In the genomic region with DNA sequence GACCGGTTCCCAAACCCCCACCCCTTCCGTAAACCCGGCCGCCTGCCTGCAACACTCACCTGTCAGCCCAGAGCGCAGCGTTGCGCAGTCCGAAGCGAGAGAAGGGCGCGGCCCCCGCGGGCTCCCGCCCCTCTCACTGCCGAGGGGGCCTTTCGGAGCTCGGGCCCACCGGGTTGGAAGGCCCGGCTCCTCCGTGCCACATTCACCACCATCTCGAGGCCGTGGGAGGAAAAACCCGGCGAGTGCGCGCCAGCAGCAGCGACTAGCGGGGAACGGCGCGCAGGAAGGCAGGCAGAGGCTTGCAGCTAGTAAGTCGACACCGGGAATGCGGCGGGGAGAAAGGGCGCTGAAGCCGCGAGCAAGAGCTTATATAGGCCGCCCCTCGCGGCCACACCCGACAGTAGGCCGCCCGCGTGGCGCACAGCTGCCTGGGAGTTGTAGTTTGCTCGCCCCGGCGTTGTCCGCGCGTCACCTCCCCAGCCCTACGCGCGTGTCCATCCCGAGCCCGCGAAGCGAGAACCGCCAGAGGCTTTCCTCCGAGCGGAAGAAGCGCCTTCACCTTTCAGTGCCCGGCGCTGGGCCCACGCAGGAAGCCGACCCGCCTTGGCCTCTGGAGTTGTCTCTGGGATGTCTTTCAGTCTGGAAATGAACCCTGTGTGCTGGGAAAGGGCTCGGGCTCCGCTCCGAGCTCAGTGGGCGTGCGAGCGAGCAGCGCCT, we compare ENCODE assay signal across 1 cellular context.
A peak's percentile ranks its signal among the peaks of the same experiment; 100 is the strongest.
TF ChIP-seq lines count a peak whose summit lies in the region.

No MANE protein-coding gene starts in this region.

TF ChIP-seq in HepG2, 621 proteins besides CTCF, POLR2A, EP300 and RAD21 (continued from another document and continues in another):
- TF ChIP-seq, protein P1, sequence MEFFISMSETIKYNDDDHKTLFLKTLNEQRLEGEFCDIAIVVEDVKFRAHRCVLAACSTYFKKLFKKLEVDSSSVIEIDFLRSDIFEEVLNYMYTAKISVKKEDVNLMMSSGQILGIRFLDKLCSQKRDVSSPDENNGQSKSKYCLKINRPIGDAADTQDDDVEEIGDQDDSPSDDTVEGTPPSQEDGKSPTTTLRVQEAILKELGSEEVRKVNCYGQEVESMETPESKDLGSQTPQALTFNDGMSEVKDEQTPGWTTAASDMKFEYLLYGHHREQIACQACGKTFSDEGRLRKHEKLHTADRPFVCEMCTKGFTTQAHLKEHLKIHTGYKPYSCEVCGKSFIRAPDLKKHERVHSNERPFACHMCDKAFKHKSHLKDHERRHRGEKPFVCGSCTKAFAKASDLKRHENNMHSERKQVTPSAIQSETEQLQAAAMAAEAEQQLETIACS (CRISPR knock-in tag; IDR thresholded peaks at IDR 0.05): peak; percentile 86
- TF ChIP-seq ZNF225 (CRISPR knock-in tag; IDR thresholded peaks at IDR 0.05) (peak; percentile 46), NFE2L2 (IDR thresholded peaks at IDR 0.05; ENCODE audit: low read length) (no peak), BHLHE40 (IDR thresholded peaks at IDR 0.05; ENCODE audit: low read length) (no peak; the same call in 1 of the 2 replicates), KLF13 (CRISPR knock-in tag; IDR thresholded peaks at IDR 0.05) (no peak; the same call in 1 of the 2 replicates), KMT2A (CRISPR knock-in tag; IDR thresholded peaks at IDR 0.05) (peak; percentile 89), ZNF124 (CRISPR knock-in tag; IDR thresholded peaks at IDR 0.05) (peak; percentile 88), ZNF567 (CRISPR knock-in tag; IDR thresholded peaks at IDR 0.05; ENCODE audit: borderline replicate concordance) (peak; percentile 54; the same call in 1 of the 2 replicates), ZBTB3 (CRISPR knock-in tag; IDR thresholded peaks at IDR 0.05; ENCODE audit: borderline replicate concordance, low read depth) (peak; percentile 66; the same call in 1 of the 2 replicates), HNRNPH1 (optimal IDR thresholded peaks at IDR 0.05; ENCODE audit: low read depth, low read length) (no peak), ZNF44 (CRISPR knock-in tag; IDR thresholded peaks at IDR 0.05) (no peak), FLYWCH1 (CRISPR knock-in tag; IDR thresholded peaks at IDR 0.05) (no peak), HNRNPLL (IDR thresholded peaks at IDR 0.05; ENCODE audit: low read depth, low read length, poor library complexity, severe bottlenecking) (peak; percentile 75), SAFB2 (CRISPR knock-in tag; IDR thresholded peaks at IDR 0.05; ENCODE audit: borderline replicate concordance, low read depth) (peak; percentile 90), RARG (CRISPR knock-in tag; IDR thresholded peaks at IDR 0.05; ENCODE audit: low read depth) (peak; percentile 66; the same call in 1 of the 2 replicates), REPIN1 (CRISPR knock-in tag; IDR thresholded peaks at IDR 0.05; ENCODE audit: borderline replicate concordance, low read depth) (peak; percentile 89), ZNF772 (CRISPR knock-in tag; IDR thresholded peaks at IDR 0.05) (peak; percentile 76), ZNF326 (CRISPR knock-in tag; IDR thresholded peaks at IDR 0.05; ENCODE audit: borderline replicate concordance) (no peak), CENPT (CRISPR knock-in tag; IDR thresholded peaks at IDR 0.05; ENCODE audit: low read depth) (peak; percentile 86), ZNF674 (CRISPR knock-in tag; IDR thresholded peaks at IDR 0.05; ENCODE audit: low read depth) (no peak), HIVEP1 (CRISPR knock-in tag; IDR thresholded peaks at IDR 0.05) (peak; percentile 73), ZNF3 (CRISPR knock-in tag; IDR thresholded peaks at IDR 0.05) (no peak), ZFAT (CRISPR knock-in tag; conservative IDR thresholded peaks at IDR 0.05) (no peak), MTF1 (CRISPR knock-in tag; IDR thresholded peaks at IDR 0.05) (no peak; the same call in 1 of the 2 replicates), SMAD3 (CRISPR knock-in tag; IDR thresholded peaks at IDR 0.05) (peak; percentile 87), EHMT2 (IDR thresholded peaks at IDR 0.05; ENCODE audit: borderline replicate concordance, low read depth, low read length) (no peak), TSC22D2 (CRISPR knock-in tag; IDR thresholded peaks at IDR 0.05; ENCODE audit: borderline replicate concordance) (peak; percentile 93), SOX6 (IDR thresholded peaks at IDR 0.05) (no peak), SOX6 (CRISPR knock-in tag; IDR thresholded peaks at IDR 0.05) (peak; percentile 69), ZNF274 (CRISPR knock-in tag; IDR thresholded peaks at IDR 0.05) (peak; percentile 95), GZF1 (CRISPR knock-in tag; IDR thresholded peaks at IDR 0.05) (no peak), MTA3 (CRISPR knock-in tag; IDR thresholded peaks at IDR 0.05) (no peak), ZNF292 (CRISPR knock-in tag; IDR thresholded peaks at IDR 0.05; ENCODE audit: borderline replicate concordance, low read depth) (no peak), SRSF9 (IDR thresholded peaks at IDR 0.05; ENCODE audit: borderline replicate concordance, insufficient read depth, low read depth, low read length, poor library complexity, severe bottlenecking) (no peak), ZNF607 (CRISPR knock-in tag; IDR thresholded peaks at IDR 0.05; ENCODE audit: borderline replicate concordance) (peak; percentile 29; the same call in 1 of the 2 replicates), ZNF30 (CRISPR knock-in tag; IDR thresholded peaks at IDR 0.05) (peak; percentile 68; the same call in 1 of the 2 replicates), ZNF644 (CRISPR knock-in tag; IDR thresholded peaks at IDR 0.05; ENCODE audit: low read depth) (no peak), KDM3A (CRISPR knock-in tag; IDR thresholded peaks at IDR 0.05; ENCODE audit: low read depth) (peak; percentile 55), THAP11 (CRISPR knock-in tag; IDR thresholded peaks at IDR 0.05) (peak; percentile 100), ADNP (CRISPR knock-in tag; IDR thresholded peaks at IDR 0.05) (no peak), PITX1 (CRISPR knock-in tag; IDR thresholded peaks at IDR 0.05) (no peak), ZNF891 (CRISPR knock-in tag; IDR thresholded peaks at IDR 0.05) (peak; percentile 92), RBFOX2 (IDR thresholded peaks at IDR 0.05; ENCODE audit: low read depth, low read length) (peak; percentile 100), ZBTB7A (CRISPR knock-in tag; IDR thresholded peaks at IDR 0.05) (no peak), SPEN (CRISPR knock-in tag; IDR thresholded peaks at IDR 0.05; ENCODE audit: low read depth) (peak; percentile 88)
- TF ChIP-seq, protein P2, sequence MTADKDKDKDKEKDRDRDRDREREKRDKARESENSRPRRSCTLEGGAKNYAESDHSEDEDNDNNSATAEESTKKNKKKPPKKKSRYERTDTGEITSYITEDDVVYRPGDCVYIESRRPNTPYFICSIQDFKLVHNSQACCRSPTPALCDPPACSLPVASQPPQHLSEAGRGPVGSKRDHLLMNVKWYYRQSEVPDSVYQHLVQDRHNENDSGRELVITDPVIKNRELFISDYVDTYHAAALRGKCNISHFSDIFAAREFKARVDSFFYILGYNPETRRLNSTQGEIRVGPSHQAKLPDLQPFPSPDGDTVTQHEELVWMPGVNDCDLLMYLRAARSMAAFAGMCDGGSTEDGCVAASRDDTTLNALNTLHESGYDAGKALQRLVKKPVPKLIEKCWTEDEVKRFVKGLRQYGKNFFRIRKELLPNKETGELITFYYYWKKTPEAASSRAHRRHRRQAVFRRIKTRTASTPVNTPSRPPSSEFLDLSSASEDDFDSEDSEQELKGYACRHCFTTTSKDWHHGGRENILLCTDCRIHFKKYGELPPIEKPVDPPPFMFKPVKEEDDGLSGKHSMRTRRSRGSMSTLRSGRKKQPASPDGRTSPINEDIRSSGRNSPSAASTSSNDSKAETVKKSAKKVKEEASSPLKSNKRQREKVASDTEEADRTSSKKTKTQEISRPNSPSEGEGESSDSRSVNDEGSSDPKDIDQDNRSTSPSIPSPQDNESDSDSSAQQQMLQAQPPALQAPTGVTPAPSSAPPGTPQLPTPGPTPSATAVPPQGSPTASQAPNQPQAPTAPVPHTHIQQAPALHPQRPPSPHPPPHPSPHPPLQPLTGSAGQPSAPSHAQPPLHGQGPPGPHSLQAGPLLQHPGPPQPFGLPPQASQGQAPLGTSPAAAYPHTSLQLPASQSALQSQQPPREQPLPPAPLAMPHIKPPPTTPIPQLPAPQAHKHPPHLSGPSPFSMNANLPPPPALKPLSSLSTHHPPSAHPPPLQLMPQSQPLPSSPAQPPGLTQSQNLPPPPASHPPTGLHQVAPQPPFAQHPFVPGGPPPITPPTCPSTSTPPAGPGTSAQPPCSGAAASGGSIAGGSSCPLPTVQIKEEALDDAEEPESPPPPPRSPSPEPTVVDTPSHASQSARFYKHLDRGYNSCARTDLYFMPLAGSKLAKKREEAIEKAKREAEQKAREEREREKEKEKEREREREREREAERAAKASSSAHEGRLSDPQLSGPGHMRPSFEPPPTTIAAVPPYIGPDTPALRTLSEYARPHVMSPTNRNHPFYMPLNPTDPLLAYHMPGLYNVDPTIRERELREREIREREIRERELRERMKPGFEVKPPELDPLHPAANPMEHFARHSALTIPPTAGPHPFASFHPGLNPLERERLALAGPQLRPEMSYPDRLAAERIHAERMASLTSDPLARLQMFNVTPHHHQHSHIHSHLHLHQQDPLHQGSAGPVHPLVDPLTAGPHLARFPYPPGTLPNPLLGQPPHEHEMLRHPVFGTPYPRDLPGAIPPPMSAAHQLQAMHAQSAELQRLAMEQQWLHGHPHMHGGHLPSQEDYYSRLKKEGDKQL (CRISPR knock-in tag; IDR thresholded peaks at IDR 0.05; ENCODE audit: low read depth): peak; percentile 74
- TF ChIP-seq, protein P3, sequence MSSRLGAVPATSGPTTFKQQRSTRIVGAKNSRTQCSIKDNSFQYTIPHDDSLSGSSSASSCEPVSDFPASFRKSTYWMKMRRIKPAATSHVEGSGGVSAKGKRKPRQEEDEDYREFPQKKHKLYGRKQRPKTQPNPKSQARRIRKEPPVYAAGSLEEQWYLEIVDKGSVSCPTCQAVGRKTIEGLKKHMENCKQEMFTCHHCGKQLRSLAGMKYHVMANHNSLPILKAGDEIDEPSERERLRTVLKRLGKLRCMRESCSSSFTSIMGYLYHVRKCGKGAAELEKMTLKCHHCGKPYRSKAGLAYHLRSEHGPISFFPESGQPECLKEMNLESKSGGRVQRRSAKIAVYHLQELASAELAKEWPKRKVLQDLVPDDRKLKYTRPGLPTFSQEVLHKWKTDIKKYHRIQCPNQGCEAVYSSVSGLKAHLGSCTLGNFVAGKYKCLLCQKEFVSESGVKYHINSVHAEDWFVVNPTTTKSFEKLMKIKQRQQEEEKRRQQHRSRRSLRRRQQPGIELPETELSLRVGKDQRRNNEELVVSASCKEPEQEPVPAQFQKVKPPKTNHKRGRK (CRISPR knock-in tag; IDR thresholded peaks at IDR 0.05): no peak
- TF ChIP-seq, protein P4, sequence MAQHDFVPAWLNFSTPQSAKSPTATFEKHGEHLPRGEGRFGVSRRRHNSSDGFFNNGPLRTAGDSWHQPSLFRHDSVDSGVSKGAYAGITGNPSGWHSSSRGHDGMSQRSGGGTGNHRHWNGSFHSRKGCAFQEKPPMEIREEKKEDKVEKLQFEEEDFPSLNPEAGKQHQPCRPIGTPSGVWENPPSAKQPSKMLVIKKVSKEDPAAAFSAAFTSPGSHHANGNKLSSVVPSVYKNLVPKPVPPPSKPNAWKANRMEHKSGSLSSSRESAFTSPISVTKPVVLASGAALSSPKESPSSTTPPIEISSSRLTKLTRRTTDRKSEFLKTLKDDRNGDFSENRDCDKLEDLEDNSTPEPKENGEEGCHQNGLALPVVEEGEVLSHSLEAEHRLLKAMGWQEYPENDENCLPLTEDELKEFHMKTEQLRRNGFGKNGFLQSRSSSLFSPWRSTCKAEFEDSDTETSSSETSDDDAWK (CRISPR knock-in tag; IDR thresholded peaks at IDR 0.05): no peak
- TF ChIP-seq, protein P5, sequence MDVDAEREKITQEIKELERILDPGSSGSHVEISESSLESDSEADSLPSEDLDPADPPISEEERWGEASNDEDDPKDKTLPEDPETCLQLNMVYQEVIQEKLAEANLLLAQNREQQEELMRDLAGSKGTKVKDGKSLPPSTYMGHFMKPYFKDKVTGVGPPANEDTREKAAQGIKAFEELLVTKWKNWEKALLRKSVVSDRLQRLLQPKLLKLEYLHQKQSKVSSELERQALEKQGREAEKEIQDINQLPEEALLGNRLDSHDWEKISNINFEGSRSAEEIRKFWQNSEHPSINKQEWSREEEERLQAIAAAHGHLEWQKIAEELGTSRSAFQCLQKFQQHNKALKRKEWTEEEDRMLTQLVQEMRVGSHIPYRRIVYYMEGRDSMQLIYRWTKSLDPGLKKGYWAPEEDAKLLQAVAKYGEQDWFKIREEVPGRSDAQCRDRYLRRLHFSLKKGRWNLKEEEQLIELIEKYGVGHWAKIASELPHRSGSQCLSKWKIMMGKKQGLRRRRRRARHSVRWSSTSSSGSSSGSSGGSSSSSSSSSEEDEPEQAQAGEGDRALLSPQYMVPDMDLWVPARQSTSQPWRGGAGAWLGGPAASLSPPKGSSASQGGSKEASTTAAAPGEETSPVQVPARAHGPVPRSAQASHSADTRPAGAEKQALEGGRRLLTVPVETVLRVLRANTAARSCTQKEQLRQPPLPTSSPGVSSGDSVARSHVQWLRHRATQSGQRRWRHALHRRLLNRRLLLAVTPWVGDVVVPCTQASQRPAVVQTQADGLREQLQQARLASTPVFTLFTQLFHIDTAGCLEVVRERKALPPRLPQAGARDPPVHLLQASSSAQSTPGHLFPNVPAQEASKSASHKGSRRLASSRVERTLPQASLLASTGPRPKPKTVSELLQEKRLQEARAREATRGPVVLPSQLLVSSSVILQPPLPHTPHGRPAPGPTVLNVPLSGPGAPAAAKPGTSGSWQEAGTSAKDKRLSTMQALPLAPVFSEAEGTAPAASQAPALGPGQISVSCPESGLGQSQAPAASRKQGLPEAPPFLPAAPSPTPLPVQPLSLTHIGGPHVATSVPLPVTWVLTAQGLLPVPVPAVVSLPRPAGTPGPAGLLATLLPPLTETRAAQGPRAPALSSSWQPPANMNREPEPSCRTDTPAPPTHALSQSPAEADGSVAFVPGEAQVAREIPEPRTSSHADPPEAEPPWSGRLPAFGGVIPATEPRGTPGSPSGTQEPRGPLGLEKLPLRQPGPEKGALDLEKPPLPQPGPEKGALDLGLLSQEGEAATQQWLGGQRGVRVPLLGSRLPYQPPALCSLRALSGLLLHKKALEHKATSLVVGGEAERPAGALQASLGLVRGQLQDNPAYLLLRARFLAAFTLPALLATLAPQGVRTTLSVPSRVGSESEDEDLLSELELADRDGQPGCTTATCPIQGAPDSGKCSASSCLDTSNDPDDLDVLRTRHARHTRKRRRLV (CRISPR knock-in tag; IDR thresholded peaks at IDR 0.05): peak; percentile 94
- TF ChIP-seq, protein P6, sequence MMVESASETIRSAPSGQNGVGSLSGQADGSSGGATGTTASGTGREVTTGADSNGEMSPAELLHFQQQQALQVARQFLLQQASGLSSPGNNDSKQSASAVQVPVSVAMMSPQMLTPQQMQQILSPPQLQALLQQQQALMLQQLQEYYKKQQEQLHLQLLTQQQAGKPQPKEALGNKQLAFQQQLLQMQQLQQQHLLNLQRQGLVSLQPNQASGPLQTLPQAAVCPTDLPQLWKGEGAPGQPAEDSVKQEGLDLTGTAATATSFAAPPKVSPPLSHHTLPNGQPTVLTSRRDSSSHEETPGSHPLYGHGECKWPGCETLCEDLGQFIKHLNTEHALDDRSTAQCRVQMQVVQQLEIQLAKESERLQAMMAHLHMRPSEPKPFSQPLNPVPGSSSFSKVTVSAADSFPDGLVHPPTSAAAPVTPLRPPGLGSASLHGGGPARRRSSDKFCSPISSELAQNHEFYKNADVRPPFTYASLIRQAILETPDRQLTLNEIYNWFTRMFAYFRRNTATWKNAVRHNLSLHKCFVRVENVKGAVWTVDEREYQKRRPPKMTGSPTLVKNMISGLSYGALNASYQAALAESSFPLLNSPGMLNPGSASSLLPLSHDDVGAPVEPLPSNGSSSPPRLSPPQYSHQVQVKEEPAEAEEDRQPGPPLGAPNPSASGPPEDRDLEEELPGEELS (CRISPR knock-in tag; IDR thresholded peaks at IDR 0.05): peak; percentile 57
- TF ChIP-seq, protein P7, sequence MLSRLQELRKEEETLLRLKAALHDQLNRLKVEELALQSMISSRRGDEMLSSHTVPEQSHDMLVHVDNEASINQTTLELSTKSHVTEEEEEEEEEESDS (CRISPR knock-in tag; IDR thresholded peaks at IDR 0.05; ENCODE audit: borderline replicate concordance): peak; percentile 67; the same call in 1 of the 2 replicates
